ENCODE assay signal across 34 cellular contexts in genomic region chr7:147635288-147635687, GRCh38.
DNase-seq lines count a peak whose midpoint lies in the region; ATAC-seq, FAIRE-seq and TF ChIP-seq lines count a peak whose summit lies in the region.
"Had no signal": no experiment of that assay in that cellular context is flagged by ENCODE, and none has a peak within 500 bp of the region (broad histone marks: within the 10 kb centered on the region; RNA-seq: fewer than 3 reads in every experiment).

No MANE protein-coding gene starts in this region.

- no peaks in the 10 kb centered on the region for H3K79me2 ChIP-seq in PC-3 (ENCODE audit: low read length)
- H3K79me2 ChIP-seq in trophoblast cell (ENCODE audit: control insufficient read depth, insufficient read depth, low read length, poor library complexity) = no peaks in the 10 kb centered on the region

- DNase-seq in PC-3 (peak; percentile 63), adipocyte (ENCODE audit: low read depth) (peak; percentile 3), trophoblast cell (peak; percentile 1 to 38), COR-L47 (lab: John Stamatoyannopoulos, UW) (no peak), mesothelial cell of epicardium (ENCODE audit: low spot score in 2 of 2, unreplicated experiment in 2 of 2) (no peak), HTR-8/SVneo (ENCODE audit: insufficient read length, low spot score) (no peak)
- DNase-seq: 8988T; ACHN; AML-193; BE2C; C1 segment of cervical spinal cord; Caco-2; Calu3; CD4-positive, alpha-beta memory T cell; CD4-positive, alpha-beta T cell; CD4-positive, CD25-positive, alpha-beta regulatory T cell; CD8-positive, alpha-beta memory T cell; CD8-positive, alpha-beta T cell; DMS 273 treated with DMSO at 0.1 percent for 48 hours; DMS153; DMS53; DMS79; DMS79 treated with DMSO at 0.1 percent for 48 hours; DND-41; EL had no signal

- H3K4me1 Mint-ChIP-seq in mesothelial cell of epicardium = peaks cover 15% of the 10 kb centered on the region
- H3K4me1 Mint-ChIP-seq: B cell; CD14-positive monocyte; CD4-positive, alpha-beta memory T cell; CD4-positive, CD25-positive, alpha-beta regulatory T cell; CD8-positive, alpha-beta memory T cell had no signal

- peaks cover 10% of the 10 kb centered on the region for H3K4me1 ChIP-seq in PC-3 (ENCODE audit: insufficient read depth, low read length)
- no peaks in the 10 kb centered on the region for H3K4me1 ChIP-seq in adipocyte (ENCODE audit: control insufficient read depth, insufficient read depth, low read length)
- H3K4me1 ChIP-seq in trophoblast cell (ENCODE audit: control insufficient read depth in 1 of 2, insufficient read depth in 2 of 2, low read length in 2 of 2) = no peaks in the 10 kb centered on the region
- H3K4me1 ChIP-seq: A549; BLaER1; BLaER1 treated with 17β-estradiol and CSF1 and Interleukin-3, amounts not matched to agents 10 nM and 100 nM; Caco-2 had no signal

- no peak overlapping the region for H4K91ac ChIP-seq in trophoblast cell (ENCODE audit: low read depth, low read length)

- H4K20me1 ChIP-seq in PC-3 (ENCODE audit: low read length) = no peaks in the 10 kb centered on the region
- H4K20me1 ChIP-seq: BLaER1; BLaER1 treated with 17β-estradiol and CSF1 and Interleukin-3, amounts not matched to agents 10 nM and 100 nM had no signal

- CTCF ChIA-PET in PC-3 (lab: Charles Lee) = no interaction called here

- H3K9me2 ChIP-seq in PC-3 (replicated peaks; ENCODE audit: low read length) = no peaks in the 10 kb centered on the region

- no peak overlapping the region for H2BK5ac ChIP-seq in trophoblast cell (ENCODE audit: low read depth, low read length, poor library complexity)

- H3K4me3 Mint-ChIP-seq in mesothelial cell of epicardium = no peak overlapping the region
- H3K4me3 Mint-ChIP-seq: B cell; CD14-positive monocyte; CD4-positive, alpha-beta memory T cell; CD4-positive, alpha-beta T cell; CD4-positive, CD25-positive, alpha-beta regulatory T cell; CD8-positive, alpha-beta memory T cell; CD8-positive, alpha-beta T cell had no signal

- no peak overlapping the region for H2BK12ac ChIP-seq in trophoblast cell (ENCODE audit: low read length)

- no peaks in the 10 kb centered on the region for H3F3A ChIP-seq in PC-3 (ENCODE audit: low read length, unreplicated experiment)

- H2AK5ac ChIP-seq in trophoblast cell (ENCODE audit: low read length) = no peak overlapping the region

- no peak for TF ChIP-seq CTCF in PC-3 (conservative IDR thresholded peaks at IDR 0.05; ENCODE audit: low read depth, low read length)
- no peak for TF ChIP-seq CTCF in mesothelial cell of epicardium (IDR thresholded peaks at IDR 0.05; ENCODE audit: unreplicated experiment)

- BruUV-seq in PC-3 (replicated peaks; lab: Mats Ljungman, UMichigan) = no TSS peak

- H3K9me3 ChIP-seq in PC-3 (ENCODE audit: low read length) = no peaks in the 10 kb centered on the region
- peaks cover 5% of the 10 kb centered on the region for H3K9me3 ChIP-seq in adipocyte (ENCODE audit: control insufficient read depth, low read length)
- no peaks in the 10 kb centered on the region for H3K9me3 ChIP-seq in trophoblast cell (ENCODE audit: insufficient read depth, low read depth, low read length)
- H3K9me3 ChIP-seq: BE2C, Caco-2 had no signal

- peaks cover 23% of the 10 kb centered on the region for H3K9me3 Mint-ChIP-seq in mesothelial cell of epicardium

- no peaks in the 10 kb centered on the region for H3K79me1 ChIP-seq in trophoblast cell (ENCODE audit: low read length)

- peaks cover 3% of the 10 kb centered on the region for H3K27me3 Mint-ChIP-seq in mesothelial cell of epicardium (ENCODE audit: low read depth)
- H3K27me3 Mint-ChIP-seq: B cell; CD4-positive, alpha-beta memory T cell; CD4-positive, alpha-beta T cell; CD4-positive, CD25-positive, alpha-beta regulatory T cell; CD8-positive, alpha-beta memory T cell had no signal

- peak; percentile 92 for ATAC-seq in PC-3
- ATAC-seq: A549; CD8-positive, alpha-beta T cell had no signal

- H3K14ac ChIP-seq in trophoblast cell (ENCODE audit: low read length) = no peak overlapping the region

- H3K18ac ChIP-seq in trophoblast cell (ENCODE audit: low read length) = no peak overlapping the region

- no peak overlapping the region for H4K12ac ChIP-seq in trophoblast cell (ENCODE audit: low read depth, low read length)

- H4K8ac ChIP-seq in trophoblast cell (ENCODE audit: low read depth, low read length) = no peak overlapping the region

- H3K27me3 ChIP-seq in PC-3 (ENCODE audit: low read length) (no peaks in the 10 kb centered on the region), adipocyte (replicated peaks; ENCODE audit: control insufficient read depth, insufficient read depth, low read length) (no peaks in the 10 kb centered on the region), trophoblast cell (ENCODE audit: insufficient read depth, low read length) (no peaks in the 10 kb centered on the region)
- H3K27me3 ChIP-seq: BE2C; BLaER1; BLaER1 treated with 17β-estradiol and CSF1 and Interleukin-3, amounts not matched to agents 10 nM and 100 nM had no signal

- no peak for FAIRE-seq in HTR-8/SVneo (lab: Jason Lieb, UNC)
- FAIRE-seq: A204.1, A549, D721Med had no signal

- H3K36me3 ChIP-seq in PC-3 (ENCODE audit: low read depth, low read length) = no peaks in the 10 kb centered on the region
- H3K36me3 ChIP-seq in adipocyte (ENCODE audit: control insufficient read depth, insufficient read depth, low read length, severe bottlenecking) = no peaks in the 10 kb centered on the region
- no peaks in the 10 kb centered on the region for H3K36me3 ChIP-seq in trophoblast cell (ENCODE audit: control insufficient read depth in 1 of 2, insufficient read depth in 2 of 2, low read length in 2 of 2)
- H3K36me3 ChIP-seq: BE2C; BLaER1; BLaER1 treated with 17β-estradiol and CSF1 and Interleukin-3, amounts not matched to agents 10 nM and 100 nM had no signal

- H3K27ac ChIP-seq in PC-3 (ENCODE audit: low read length) = no peak overlapping the region
- H3K27ac ChIP-seq in trophoblast cell (ENCODE audit: low read depth, low read length) = no peak overlapping the region
- H3K27ac ChIP-seq: 22Rv1; A549; BLaER1; BLaER1 treated with 17β-estradiol and CSF1 and Interleukin-3, amounts not matched to agents 10 nM and 100 nM; C4-2B had no signal

- POLR2A ChIA-PET in PC-3 (lab: Charles Lee; ENCODE audit: unreplicated experiment) = no interaction called here

- no peak overlapping the region for H2BK120ac ChIP-seq in trophoblast cell (ENCODE audit: insufficient read depth, low read length, poor library complexity)

- no peaks in the 10 kb centered on the region for H3K36me3 Mint-ChIP-seq in mesothelial cell of epicardium
- H3K36me3 Mint-ChIP-seq: CD14-positive monocyte; CD4-positive, alpha-beta memory T cell; CD4-positive, CD25-positive, alpha-beta regulatory T cell; CD8-positive, alpha-beta memory T cell; CD8-positive, alpha-beta T cell had no signal

- H2AFZ ChIP-seq in PC-3 (ENCODE audit: low read length) (no peak overlapping the region), trophoblast cell (ENCODE audit: insufficient read depth, low read length, poor library complexity) (no peak overlapping the region)

- H3K4me3 ChIP-seq in PC-3 (ENCODE audit: low read length) (no peak overlapping the region), adipocyte (ENCODE audit: low read length) (no peak overlapping the region), trophoblast cell (ENCODE audit: low read depth, low read length) (no peak overlapping the region)
- H3K4me3 ChIP-seq: A549; BLaER1; BLaER1 treated with 17β-estradiol and CSF1 and Interleukin-3, amounts not matched to agents 10 nM and 100 nM had no signal

- no peak overlapping the region for H3K23ac ChIP-seq in trophoblast cell (ENCODE audit: low read length)

- H3K4me2 ChIP-seq in PC-3 (ENCODE audit: low read length) = 0 out of 2 replicates have a peak overlapping the region, but pooled peaks have one; percentile 23
- no peak overlapping the region for H3K4me2 ChIP-seq in trophoblast cell (ENCODE audit: low read length)
- H3K4me2 ChIP-seq: A549; BLaER1; BLaER1 treated with 17β-estradiol and CSF1 and Interleukin-3, amounts not matched to agents 10 nM and 100 nM had no signal

- H3K27ac Mint-ChIP-seq in mesothelial cell of epicardium = no peak overlapping the region
- H3K27ac Mint-ChIP-seq: B cell; CD14-positive monocyte; CD4-positive, alpha-beta memory T cell; CD4-positive, alpha-beta T cell; CD4-positive, CD25-positive, alpha-beta regulatory T cell; CD8-positive, alpha-beta memory T cell; CD8-positive, alpha-beta T cell had no signal

- intact Hi-C loops in PC-3 (cut with micrococcal nuclease) = no loop called here

- H3K4ac ChIP-seq in trophoblast cell (ENCODE audit: low read depth, low read length) = no peak overlapping the region

- H3K9ac ChIP-seq in PC-3 (ENCODE audit: low read length) (no peak overlapping the region), adipocyte (ENCODE audit: low read length) (no peak overlapping the region), trophoblast cell (ENCODE audit: low read length) (no peak overlapping the region)
- H3K9ac ChIP-seq: BLaER1; BLaER1 treated with 17β-estradiol and CSF1 and Interleukin-3, amounts not matched to agents 10 nM and 100 nM had no signal

- WGBS in trophoblast cell (ENCODE audit: extremely low coverage, insufficient coverage, insufficient read length) = no CpG with 5 or more reads among the region's 3 CpGs

Comparison
In these comparisons a context has a peak if more than half of its experiments do, and no peak if none do; other contexts are left out.
1. DNase-seq: peak in PC-3 (single experiment), adipocyte (single experiment) and trophoblast cell (2 of 2); none in COR-L47 (single experiment), mesothelial cell of epicardium (0 of 2) and HTR-8/SVneo (single experiment).